27 cellular contexts compared by ENCODE assay signal in the genomic region with DNA sequence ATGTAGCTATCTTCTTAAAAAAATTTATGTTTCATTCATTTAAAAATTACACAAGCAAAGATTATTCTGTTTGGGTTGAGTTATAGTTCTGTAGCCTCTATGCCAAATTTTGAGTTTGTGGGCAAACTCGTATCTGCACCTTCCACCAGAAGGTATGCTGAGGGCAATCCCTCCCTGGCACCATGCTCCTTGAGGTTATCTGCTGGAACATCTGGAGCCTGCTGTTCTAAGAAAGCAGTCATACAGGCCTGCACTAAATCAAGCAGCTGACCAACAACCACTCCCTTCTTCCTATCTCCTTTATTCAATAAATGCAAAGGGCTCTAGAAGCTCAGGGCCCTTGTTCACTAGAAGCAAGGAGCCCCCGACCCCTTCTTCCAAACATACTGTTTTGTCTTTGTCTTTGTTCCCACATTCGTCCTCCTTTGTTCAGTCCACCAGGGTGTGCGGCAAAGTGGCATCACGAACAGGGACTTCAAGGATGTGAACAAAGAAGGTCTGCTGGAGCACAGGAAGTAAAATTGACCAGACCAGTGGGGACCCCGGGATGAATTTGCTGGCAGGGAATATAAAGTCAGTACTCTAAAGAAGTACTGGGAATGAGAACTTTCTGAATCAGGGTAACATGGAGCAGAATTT. TPM values are rescaled to one million over a fixed set of nuclear protein-coding genes. Genes with fewer than 3 reads are reported as not detected.
DNase-seq lines count a peak whose midpoint lies in the region; ATAC-seq, FAIRE-seq and TF ChIP-seq lines count a peak whose summit lies in the region.
"Had no signal": no experiment of that assay in that cellular context is flagged by ENCODE, and none has a peak within 500 bp of the region (broad histone marks: within the 10 kb centered on the region; RNA-seq: fewer than 3 reads in every experiment).

No MANE protein-coding gene starts in this region.

- H3K36me3 ChIP-seq in K562 (ENCODE audit: control insufficient read depth, insufficient read depth, low read length) (no peaks in the 10 kb centered on the region), mesendoderm (ENCODE audit: control insufficient read depth, insufficient read depth, low read length) (no peaks in the 10 kb centered on the region), stomach (no peaks in the 10 kb centered on the region)

- no peak overlapping the region for H3K56ac ChIP-seq in mesendoderm (ENCODE audit: low read length)

- TF ChIP-seq POLR2A in K562 (conservative IDR thresholded peaks at IDR 0.05) (no peak), stomach (IDR thresholded peaks at IDR 0.05) (no peak)

- CTCF ChIA-PET in K562 (lab: Yijun Ruan, JAX; ENCODE audit: low intra/inter-chr PET ratio) = no interaction called here

- no peak overlapping the region for H3K18ac ChIP-seq in mesendoderm (ENCODE audit: low read length)

- ATAC-seq in K562 = peak; percentile 92
- no peak for ATAC-seq in GM18520 (IDR thresholded peaks at IDR 0.05; ENCODE audit: unreplicated experiment)
- no peak for ATAC-seq in GM18498 (IDR thresholded peaks at IDR 0.05; ENCODE audit: unreplicated experiment)
- no peak for ATAC-seq in HG02642 (IDR thresholded peaks at IDR 0.05; ENCODE audit: poor library complexity, unreplicated experiment)
- ATAC-seq: Panc1 had no signal

- H2BK5ac ChIP-seq in mesendoderm (ENCODE audit: low read length) = no peak overlapping the region

- no peak overlapping the region for H3K4ac ChIP-seq in mesendoderm (ENCODE audit: low read depth, low read length)

- peak overlapping the region; percentile 61 for H3K4me2 ChIP-seq in K562 (ENCODE audit: insufficient read depth, low read length)
- H3K4me2 ChIP-seq in mesendoderm (ENCODE audit: low read length) = no peak overlapping the region
- H3K4me2 ChIP-seq: SK-N-SH had no signal

- H3K9me3 ChIP-seq in K562 (replicated peaks; ENCODE audit: control insufficient read depth, insufficient read depth, low read depth, low read length) (peaks cover 9% of the 10 kb centered on the region; the same call in 1 of the 2 replicates), stomach (no peaks in the 10 kb centered on the region)
- H3K9me3 ChIP-seq: SK-N-SH had no signal

- H2BK120ac ChIP-seq in mesendoderm (ENCODE audit: low read depth, low read length) = no peak overlapping the region

- TF ChIP-seq CTCF in K562 (IDR thresholded peaks at IDR 0.05 in 2 of 3, conservative IDR thresholded peaks at IDR 0.05 in 1 of 3; ENCODE audit: insufficient read depth in 2 of 3, low read depth in 1 of 3, low read length in 3 of 3) = no peak
- no peak for TF ChIP-seq CTCF in stomach (IDR thresholded peaks at IDR 0.05)

- TF ChIP-seq RAD21 in K562 (CRISPR knock-in tag; conservative IDR thresholded peaks at IDR 0.05 in 1 of 2, IDR thresholded peaks at IDR 0.05 in 1 of 2) = no peak

- H4K5ac ChIP-seq in mesendoderm (ENCODE audit: low read length) = no peak overlapping the region

- no TSS peak for BruUV-seq in K562 (replicated peaks; lab: Mats Ljungman, UMichigan)

- peak overlapping the region; percentile 35 for H2AFZ ChIP-seq in K562 (ENCODE audit: low read depth, low read length)
- H2AFZ ChIP-seq: GM23248 had no signal

- POLR2A ChIA-PET in K562 (lab: Yijun Ruan, JAX) = interaction anchor here (0.7 to 0.9 kb wide), 2 partner anchors 9 to 13 kb away, joined by 3 read pairs; no protein-coding TSS in a partner anchor

- H3K4me1 ChIP-seq in K562 (replicated peaks in 1 of 2; ENCODE audit: control insufficient read depth in 2 of 2, insufficient read depth in 2 of 2, low read length in 2 of 2) (peaks cover 21 to 30% of the 10 kb centered on the region in 2 experiments), mesendoderm (ENCODE audit: control insufficient read depth, low read depth, low read length) (peaks cover 4% of the 10 kb centered on the region), stomach (peaks cover 6 to 19% (median 16%) of the 10 kb centered on the region in 4 donors)

- TF ChIP-seq EP300 in K562 (IDR thresholded peaks at IDR 0.05; ENCODE audit: low read length) (peak; percentile 92), stomach (IDR thresholded peaks at IDR 0.05) (no peak)

- H3K23ac ChIP-seq in mesendoderm (ENCODE audit: low read length) = no peak overlapping the region

- intact Hi-C loops in K562 (cut with micrococcal nuclease) = loop anchor here (2.0 kb wide), 1 partner anchor 20 kb away; no protein-coding TSS in a partner anchor
- intact Hi-C loops in stomach (cut with DNase I; ENCODE audit: low total_unique reads) = no loop called here

- in situ Hi-C loops in K562 (cut with MboI) = no loop called here

- DNase-seq in OCI-M1 (lab: John Stamatoyannopoulos, UW) (peak; percentile 88), K562 (ENCODE audit: extremely low read depth in 1 of 4, low spot score in 3 of 4) (peak; percentile 45 to 93 (median 68)), mesendoderm (peak; percentile 4), stomach (peak; percentile 29)
- DNase-seq: CD4-positive, CD25-positive, alpha-beta regulatory T cell; COR-L47; DMS79; GM23248; HCEC 1CT; MM.1S; NCI-H1092 treated with DMSO at 0.1 percent for 48 hours; NCI-H146; NCI-H2081; NCI-H2171; NCI-H345; NCI-H524; NCI-H774; NK-92 treated with Interleukin-12 subunit alpha and Interleukin-12 subunit beta, amount 100 ng/mL, for 24 hours; SIG-M5; SK-N-SH had no signal

- no peaks in the 10 kb centered on the region for H3K9me1 ChIP-seq in K562 (ENCODE audit: control insufficient read depth, insufficient read depth, low read length)

- H2BK15ac ChIP-seq in mesendoderm (replicated peaks; ENCODE audit: low read depth) = no peak overlapping the region

- 16% methylated on average over 6 of the region's 6 CpGs for WGBS in K562 (ENCODE audit: insufficient coverage, low coverage, missing lambda C conversion rate)
- WGBS in mesendoderm (ENCODE audit: extremely low coverage, insufficient coverage, low lambda C conversion rate) = no CpG with 5 or more reads among the region's 6 CpGs
- WGBS in stomach, 5 donors = 29 to 58% (median 41%) methylated on average over 6 of the region's 6 CpGs

- FAIRE-seq in K562 (lab: Jason Lieb, UNC) = peak; percentile 86

- H3K9ac ChIP-seq in K562 (ENCODE audit: insufficient read depth in 1 of 2, low read depth in 2 of 2, low read length in 2 of 2) (no peak overlapping the region), mesendoderm (ENCODE audit: low read length) (no peak overlapping the region)
- H3K9ac ChIP-seq: GM23248, SK-N-SH had no signal

- H3K27me3 ChIP-seq in K562 (ENCODE audit: control insufficient read depth in 2 of 2, insufficient read depth in 2 of 2, low read length in 2 of 2) (no peaks in the 10 kb centered on the region), mesendoderm (ENCODE audit: insufficient read depth, low read length, poor library complexity) (no peaks in the 10 kb centered on the region), stomach (no peaks in the 10 kb centered on the region)

- H4K20me1 ChIP-seq in K562 (replicated peaks; ENCODE audit: control insufficient read depth, insufficient read depth, low read length) = no peaks in the 10 kb centered on the region

- H3K79me1 ChIP-seq in mesendoderm (ENCODE audit: low read length) = no peaks in the 10 kb centered on the region

- no peak overlapping the region for H4K8ac ChIP-seq in mesendoderm (ENCODE audit: low read depth, low read length)

- H3K4me3 ChIP-seq in K562 = no peak overlapping the region
- H3K4me3 ChIP-seq in mesendoderm (ENCODE audit: low read length) = no peak overlapping the region
- H3K4me3 ChIP-seq in stomach = no peak overlapping the region
- H3K4me3 ChIP-seq: GM23248 had no signal

- no peak overlapping the region for H2AK5ac ChIP-seq in mesendoderm (ENCODE audit: low read length)

- H3K79me2 ChIP-seq in K562 (ENCODE audit: control insufficient read depth, insufficient read depth, low read length) = no peaks in the 10 kb centered on the region
- no peaks in the 10 kb centered on the region for H3K79me2 ChIP-seq in mesendoderm (ENCODE audit: control insufficient read depth, insufficient read depth, low read length)

- H3K27ac ChIP-seq in K562 (ENCODE audit: extremely low read depth, low read depth, low read length) = peak overlapping the region; percentile 48
- H3K27ac ChIP-seq in mesendoderm (ENCODE audit: low read depth, low read length) = no peak overlapping the region
- H3K27ac ChIP-seq in stomach = peak overlapping the region in 3 of 5 donors; percentile 34 to 62 (median 41)
- H3K27ac ChIP-seq: GM23248 had no signal

TF ChIP-seq in K562, 482 proteins besides CTCF, POLR2A, EP300 and RAD21 (continues in another document):
- TF ChIP-seq MBD2 (IDR thresholded peaks at IDR 0.05; ENCODE audit: borderline replicate concordance, low read depth) (peak; percentile 57), ZBTB17 (CRISPR knock-in tag; IDR thresholded peaks at IDR 0.05) (peak; percentile 68; the same call in 1 of the 2 replicates), MTA1 (IDR thresholded peaks at IDR 0.05; ENCODE audit: borderline replicate concordance) (peak; percentile 71), ZNF583 (CRISPR knock-in tag; IDR thresholded peaks at IDR 0.05) (peak; percentile 64; the same call in 1 of the 2 replicates), SRSF1 (IDR thresholded peaks at IDR 0.05; ENCODE audit: low read depth, low read length) (no peak), CBX1 (IDR thresholded peaks at IDR 0.05; ENCODE audit: low read depth) (peak; percentile 43; the same call in 1 of the 2 replicates), BACH1 (tag; IDR thresholded peaks at IDR 0.05) (no peak), ARHGAP35 (IDR thresholded peaks at IDR 0.05; ENCODE audit: partially characterized antibody) (no peak)

RNA-seq across cellular contexts. Expression of a gene that starts 36.4 kb away (rescaled TPM):
- not detected in 2 replicates for total RNA-seq in K562 (2011; cell fraction: chromatin; rRNA removed; ENCODE audit: low replicate concordance)
- total RNA-seq in K562 (2011; cell fraction: nucleolus; rRNA removed) = not detected in 2 replicates
- 0.22 TPM in 1 of 2 replicates, not detected in the other for total RNA-seq in K562 (2011; cell fraction: nucleoplasm; rRNA removed)
- total RNA-seq in K562 (2014; rRNA removed) (not detected in 2 replicates), K562 (2014; rRNA removed; fragmentation: Illumina TruSeq; extraction: Trizol) (not detected in 2 replicates), K562 (2015; rRNA removed; fragmentation: Illumina TruSeq; extraction: Trizol) (0.11 TPM in 1 of 2 replicates, not detected in the other), K562 (2021) (0.07 and 0.13 TPM in 2 replicates), stomach (not detected)
- polyA plus RNA-seq in K562 (2011; rRNA removed) (0.06 and 0.08 TPM in 2 replicates), K562 (2014; fragmentation: Illumina TruSeq; extraction: Trizol) (0.06 TPM in 1 of 2 replicates, not detected in the other), K562 (2014; fragmentation: Nextera tagmentation; extraction: Ambion mirVana) (under 1 TPM; 0.03 to 0.10 TPM), K562 (2014; rRNA removed) (0.04 TPM in 1 of 2 replicates, not detected in the other), stomach (under 1 TPM in 1 of 3 donors, not detected in 2; 0.40 TPM)
- 0.01 and 0.19 TPM in 2 replicates for polyA plus RNA-seq in K562 (2011; cell fraction: cytosol; rRNA removed)
- 0.17 and 0.20 TPM in 2 replicates for polyA plus RNA-seq in K562 (2011; cell fraction: nucleus; rRNA removed)
- 0.12 and 0.17 TPM in 2 replicates for polyA plus RNA-seq in K562 (2012)
- polyA minus RNA-seq in K562 (2011; rRNA and poly(A)+ RNA removed) = not detected in 2 replicates
- polyA minus RNA-seq in K562 (2011; cell fraction: cytosol; rRNA and poly(A)+ RNA removed) = not detected in 2 replicates
- polyA minus RNA-seq in K562 (2011; cell fraction: nucleus; rRNA and poly(A)+ RNA removed) = 0.13 TPM in 1 of 2 replicates, not detected in the other
- polyA plus RNA-seq in mesendoderm (2013, experiment 1 of 2) = 0.03 TPM
- 0.01 TPM for polyA plus RNA-seq in mesendoderm (2013, experiment 2 of 2)
- total RNA-seq: A673; CD4-positive, CD25-positive, alpha-beta regulatory T cell; GM23248; LHCN-M2 had no signal
- polyA plus RNA-seq: BJ, GM23248, SK-N-SH had no signal

Comparison
In these comparisons a context has a peak if more than half of its experiments do, and no peak if none do; other contexts are left out.
1. DNase-seq: peak in every context shown above with its lines; median percentile 88 in OCI-M1; 68 in K562; 29 in stomach; 4 in mesendoderm.